In genomic region chr14:92793709-92794546, GRCh38 we compare ENCODE assay signal across 8 cellular contexts. TPM values are rescaled to one million over a fixed set of nuclear protein-coding genes. Genes with fewer than 3 reads are reported as not detected.
DNase-seq lines count a peak whose midpoint lies in the region; ATAC-seq lines count a peak whose summit lies in the region.

A gene with protein sequence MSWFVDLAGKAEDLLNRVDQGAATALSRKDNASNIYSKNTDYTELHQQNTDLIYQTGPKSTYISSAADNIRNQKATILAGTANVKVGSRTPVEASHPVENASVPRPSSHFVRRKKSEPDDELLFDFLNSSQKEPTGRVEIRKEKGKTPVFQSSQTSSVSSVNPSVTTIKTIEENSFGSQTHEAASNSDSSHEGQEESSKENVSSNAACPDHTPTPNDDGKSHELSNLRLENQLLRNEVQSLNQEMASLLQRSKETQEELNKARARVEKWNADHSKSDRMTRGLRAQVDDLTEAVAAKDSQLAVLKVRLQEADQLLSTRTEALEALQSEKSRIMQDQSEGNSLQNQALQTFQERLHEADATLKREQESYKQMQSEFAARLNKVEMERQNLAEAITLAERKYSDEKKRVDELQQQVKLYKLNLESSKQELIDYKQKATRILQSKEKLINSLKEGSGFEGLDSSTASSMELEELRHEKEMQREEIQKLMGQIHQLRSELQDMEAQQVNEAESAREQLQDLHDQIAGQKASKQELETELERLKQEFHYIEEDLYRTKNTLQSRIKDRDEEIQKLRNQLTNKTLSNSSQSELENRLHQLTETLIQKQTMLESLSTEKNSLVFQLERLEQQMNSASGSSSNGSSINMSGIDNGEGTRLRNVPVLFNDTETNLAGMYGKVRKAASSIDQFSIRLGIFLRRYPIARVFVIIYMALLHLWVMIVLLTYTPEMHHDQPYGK (plus strand): TSS chr14:92794305. CDS start chr14:92797438, 3,133 bp downstream.

- intact Hi-C loops in left colon (cut with DNase I, micrococcal nuclease) = no loop called here

- peaks cover 18 to 20% (median 20%) of the 10 kb centered on the region in 11 experiments for H3K36me3 ChIP-seq in BLaER1 treated with 17β-estradiol and CSF1 and Interleukin-3, amounts not matched to agents 10 nM and 100 nM

- H3K4me1 ChIP-seq in BLaER1 treated with 17β-estradiol and CSF1 and Interleukin-3, amounts not matched to agents 10 nM and 100 nM = peaks cover 11 to 36% (median 16%) of the 10 kb centered on the region in 10 experiments

- H4K20me1 ChIP-seq in BLaER1 treated with 17β-estradiol and CSF1 and Interleukin-3, amounts not matched to agents 10 nM and 100 nM = peaks cover 0 to 16% (median 0%) of the 10 kb centered on the region in 11 experiments; a peak in 2 of 22 replicates

- DNase-seq in NCI-H748 (lab: John Stamatoyannopoulos, UW; ENCODE audit: unreplicated experiment) = peak; percentile 100
- peak; percentile 96 for DNase-seq in activated CD4-positive, alpha-beta T cell treated with anti-CD3 and anti-CD28 coated beads, Interleukin-2, amount 50 U/mL, for 1 hour
- DNase-seq in cortex of kidney (lab: John Stamatoyannopoulos, UW) = peak; percentile 78
- DNase-seq in left colon = peak; percentile 97 to 99
- peak; percentile 98 for DNase-seq in stimulated activated CD4-positive, alpha-beta T cell treated with anti-CD3 and anti-CD28 coated beads, Interleukin-1b, Interleukin-23, amount 100 ng/mL, for 48 hours

- peak within 1 kb of the TSS; percentile 87 to 98 (median 94) for H3K4me3 ChIP-seq in BLaER1 treated with 17β-estradiol and CSF1 and Interleukin-3, amounts not matched to agents 10 nM and 100 nM

- peak; percentile 94 for ATAC-seq in GM19351 (IDR thresholded peaks at IDR 0.05; ENCODE audit: unreplicated experiment)
- ATAC-seq in HG03521 (IDR thresholded peaks at IDR 0.05; ENCODE audit: unreplicated experiment) = peak; percentile 97
- ATAC-seq in left colon = peak; percentile 94

- H3K9me3 ChIP-seq in BLaER1 treated with 17β-estradiol and CSF1 and Interleukin-3, amounts not matched to agents 10 nM and 100 nM (replicated peaks in 1 of 11) = peaks cover 23 to 47% (median 33%) of the 10 kb centered on the region in 11 experiments

- no peaks in the 10 kb centered on the region for H3K27me3 ChIP-seq in BLaER1 treated with 17β-estradiol and CSF1 and Interleukin-3, amounts not matched to agents 10 nM and 100 nM

- peak within 1 kb of the TSS; percentile 89 to 97 (median 94) for H3K9ac ChIP-seq in BLaER1 treated with 17β-estradiol and CSF1 and Interleukin-3, amounts not matched to agents 10 nM and 100 nM

- peak within 1 kb of the TSS; percentile 85 to 95 (median 90) for H3K27ac ChIP-seq in BLaER1 treated with 17β-estradiol and CSF1 and Interleukin-3, amounts not matched to agents 10 nM and 100 nM

- H3K4me2 ChIP-seq in BLaER1 treated with 17β-estradiol and CSF1 and Interleukin-3, amounts not matched to agents 10 nM and 100 nM = peak within 1 kb of the TSS; percentile 72 to 97 (median 95)

RNA-seq across cellular contexts. Expression of the gene that starts here (rescaled TPM):
- 10 to 100 TPM; 42.2 to 44.1 TPM for total RNA-seq in left colon

Comparison
In these comparisons a context has a peak if more than half of its experiments do, and no peak if none do; other contexts are left out.
1. Peak in every context shown above with its lines: DNase-seq, ATAC-seq, H3K4me3 ChIP-seq and H3K27ac ChIP-seq.